16 cellular contexts compared by ENCODE assay signal in genomic region chr1:27438621-27439061, GRCh38. TPM values are rescaled to one million over a fixed set of nuclear protein-coding genes. Genes with fewer than 3 reads are reported as not detected.
DNase-seq lines count a peak whose midpoint lies in the region; ATAC-seq and TF ChIP-seq lines count a peak whose summit lies in the region.
"Had no signal": no experiment of that assay in that cellular context is flagged by ENCODE, and none has a peak within 500 bp of the region (broad histone marks: within the 10 kb centered on the region; RNA-seq: fewer than 3 reads in every experiment).

No MANE protein-coding gene starts in this region.

- TF ChIP-seq POLR2A in Peyer's patch (IDR thresholded peaks at IDR 0.05): no peak

- H3K27me3 ChIP-seq in Peyer's patch: no peaks in the 10 kb centered on the region

- DNase-seq in activated T-cell treated with anti-CD3 and anti-CD28 coated beads, Interleukin-2, amount 50 U/mL, for 72 hours: no peak
- no peak for DNase-seq in activated T-cell treated with anti-CD3 and anti-CD28 coated beads for 4 hours
- DNase-seq in Peyer's patch: no peak
- DNase-seq in kidney tubule cell (ENCODE audit: low spot score): peak; percentile 27
- peak; percentile 14 for DNase-seq in superior temporal gyrus (ENCODE audit: extremely low spot score)
- DNase-seq in hypothalamus (lab: John Stamatoyannopoulos, UW): no peak
- DNase-seq in stimulated activated CD8-positive, alpha-beta memory T cell treated with anti-CD3 and anti-CD28 coated beads, Interleukin-4, amount 100 ng/mL, for 48 hours: no peak
- DNase-seq: activated T-cell treated with anti-CD3 and anti-CD28 coated beads, Interleukin-2, amount 50 U/mL, for 48 hours; hippocampal formation; NCI-H524 treated with DMSO at 0.1 percent for 48 hours; nephron progenitor cell; stimulated activated CD4-positive, alpha-beta T cell treated with anti-CD3 and anti-CD28 coated beads, Interleukin-4, amount 100 ng/mL, for 24 hours had no signal

- peaks cover 4 to 62% (median 30%) of the 10 kb centered on the region in 4 donors for H3K4me1 ChIP-seq in Peyer's patch

- H3K4me3 Mint-ChIP-seq in activated T-cell treated with anti-CD3 and anti-CD28 coated beads, Interleukin-2, amount 50 U/mL, for 72 hours: no peak overlapping the region
- H3K4me3 Mint-ChIP-seq: nephron progenitor cell had no signal

- H3K9me3 Mint-ChIP-seq in activated T-cell treated with anti-CD3 and anti-CD28 coated beads, Interleukin-2, amount 50 U/mL, for 72 hours: peaks cover 0 to 2% of the 10 kb centered on the region in 2 donors
- H3K9me3 Mint-ChIP-seq: nephron progenitor cell had no signal

- no peaks in the 10 kb centered on the region for H3K9me3 ChIP-seq in Peyer's patch

- no peak for TF ChIP-seq CTCF in Peyer's patch (IDR thresholded peaks at IDR 0.05)

- H3K27me3 Mint-ChIP-seq in activated T-cell treated with anti-CD3 and anti-CD28 coated beads, Interleukin-2, amount 50 U/mL, for 72 hours (ENCODE audit: low read depth): no peaks in the 10 kb centered on the region

- peak overlapping the region in 3 of 4 donors; percentile 37 to 69 (median 53) for H3K27ac ChIP-seq in Peyer's patch

- no peak overlapping the region for H3K4me3 ChIP-seq in Peyer's patch
- H3K4me3 ChIP-seq: coronary artery had no signal

- H3K4me1 Mint-ChIP-seq in activated T-cell treated with anti-CD3 and anti-CD28 coated beads, Interleukin-2, amount 50 U/mL, for 72 hours (ENCODE audit: low read depth): peaks cover 58% of the 10 kb centered on the region

- peaks cover 0 to 5% (median 0%) of the 10 kb centered on the region in 3 donors for H3K36me3 ChIP-seq in Peyer's patch

- H3K36me3 Mint-ChIP-seq in activated T-cell treated with anti-CD3 and anti-CD28 coated beads, Interleukin-2, amount 50 U/mL, for 72 hours (ENCODE audit: insufficient read depth in 2 of 2): peaks cover 0 to 8% of the 10 kb centered on the region in 2 donors

- H3K27ac Mint-ChIP-seq in activated T-cell treated with anti-CD3 and anti-CD28 coated beads, Interleukin-2, amount 50 U/mL, for 72 hours: peak overlapping the region; percentile 26

- no peak for ATAC-seq in activated T-cell treated with anti-CD3 and anti-CD28 coated beads, Interleukin-2, amount 50 U/mL, for 72 hours (replicated peaks in 1 of 2)
- no peak for ATAC-seq in GM21381 (IDR thresholded peaks at IDR 0.05; ENCODE audit: unreplicated experiment)

RNA-seq across cellular contexts. Expression of gene GPR3, which starts 46.2 kb away (rescaled TPM):
- under 1 TPM; 0.81 to 0.91 TPM for total RNA-seq in activated T-cell treated with anti-CD3 and anti-CD28 coated beads, Interleukin-2, amount 50 U/mL, for 72 hours
- not detected for total RNA-seq in Peyer's patch

RNA-seq across cellular contexts. Expression of gene WASF2, which starts 51.3 kb away (rescaled TPM):
- total RNA-seq in activated T-cell treated with anti-CD3 and anti-CD28 coated beads, Interleukin-2, amount 50 U/mL, for 72 hours: 100 to 1,000 TPM; 146 to 197 TPM
- total RNA-seq in Peyer's patch: 10 to 100 TPM; 52.5 to 74.5 (median 57.5) TPM

RNA-seq across cellular contexts. Expression of gene CD164L2, which starts 55.5 kb away (rescaled TPM):
- not detected for total RNA-seq in activated T-cell treated with anti-CD3 and anti-CD28 coated beads, Interleukin-2, amount 50 U/mL, for 72 hours
- total RNA-seq in Peyer's patch: not detected
- total RNA-seq: LHCN-M2, ureter had no signal

Comparison
In these comparisons a context has a peak if more than half of its experiments do, and no peak if none do; other contexts are left out.
1. DNase-seq: peak in kidney tubule cell (single experiment) and superior temporal gyrus (single experiment); none in activated T-cell treated with anti-CD3 and anti-CD28 coated beads, Interleukin-2, amount 50 U/mL, for 72 hours (0 of 2), activated T-cell treated with anti-CD3 and anti-CD28 coated beads for 4 hours (single experiment), Peyer's patch (0 of 3), hypothalamus (0 of 51) and stimulated activated CD8-positive, alpha-beta memory T cell treated with anti-CD3 and anti-CD28 coated beads, Interleukin-4, amount 100 ng/mL, for 48 hours (single experiment).